In genomic region chr9:111023090-111023489, GRCh38 we compare ENCODE assay signal across 19 cellular contexts. TPM values are rescaled to one million over a fixed set of nuclear protein-coding genes. Genes with fewer than 3 reads are reported as not detected.
DNase-seq lines count a peak whose midpoint lies in the region; ATAC-seq, FAIRE-seq and TF ChIP-seq lines count a peak whose summit lies in the region.
"Had no signal": no experiment of that assay in that cellular context is flagged by ENCODE, and none has a peak within 500 bp of the region (broad histone marks: within the 10 kb centered on the region; RNA-seq: fewer than 3 reads in every experiment).

No MANE protein-coding gene starts in this region.

- WGBS in A549 (ENCODE audit: missing lambda C conversion rate), result 88% methylated on average over 3 of the region's 3 CpGs
- WGBS in K562 (ENCODE audit: insufficient coverage, low coverage, missing lambda C conversion rate), result 3% methylated on average over 3 of the region's 3 CpGs

- no peaks in the 10 kb centered on the region for H3K9me2 ChIP-seq in PC-3 (replicated peaks; ENCODE audit: low read length)

- H3K79me2 ChIP-seq in PC-3 (ENCODE audit: low read length), result peaks cover 94% of the 10 kb centered on the region
- H3K79me2 ChIP-seq in K562 (ENCODE audit: control insufficient read depth, insufficient read depth, low read length), result no peaks in the 10 kb centered on the region

- H3K4me3 ChIP-seq in A549, result no peak overlapping the region
- H3K4me3 ChIP-seq in PC-3 (ENCODE audit: low read length), result no peak overlapping the region
- H3K4me3 ChIP-seq in K562, result no peak overlapping the region
- H3K4me3 ChIP-seq: Peyer's patch had no signal

- BruUV-seq in PC-3 (replicated peaks; lab: Mats Ljungman, UMichigan), result no TSS peak
- no TSS peak for BruUV-seq in K562 (replicated peaks; lab: Mats Ljungman, UMichigan)

- H3F3A ChIP-seq in PC-3 (ENCODE audit: low read length, unreplicated experiment), result peaks cover 7% of the 10 kb centered on the region

- H3K9ac ChIP-seq in PC-3 (ENCODE audit: low read length) (no peak overlapping the region), K562 (ENCODE audit: insufficient read depth in 1 of 2, low read depth in 2 of 2, low read length in 2 of 2) (no peak overlapping the region)

- intact Hi-C loops in PC-3 (cut with micrococcal nuclease), result loop anchor here (5.0 kb wide), 1 partner anchor 274 kb away; no protein-coding TSS in a partner anchor
- intact Hi-C loops in K562 (cut with micrococcal nuclease), result no loop called here

- POLR2A ChIA-PET in A549 (lab: Yijun Ruan, JAX) (no interaction called here), PC-3 (lab: Charles Lee; ENCODE audit: unreplicated experiment) (no interaction called here), K562 (lab: Yijun Ruan, JAX) (no interaction called here)

- no peaks in the 10 kb centered on the region for H3K9me1 ChIP-seq in K562 (ENCODE audit: control insufficient read depth, insufficient read depth, low read length)

- TF ChIP-seq POLR2A in A549 (IDR thresholded peaks at IDR 0.05; ENCODE audit: low read length), result no peak
- TF ChIP-seq POLR2A in K562 (conservative IDR thresholded peaks at IDR 0.05), result no peak

- H3K27ac ChIP-seq in A549, result 0 out of 6 replicates have a peak overlapping the region, but pooled peaks of 1 of the 2 experiments have one; percentile 16
- peak overlapping the region; percentile 33 for H3K27ac ChIP-seq in PC-3 (ENCODE audit: low read length)
- H3K27ac ChIP-seq in K562 (ENCODE audit: extremely low read depth, low read depth, low read length), result no peak overlapping the region
- H3K27ac ChIP-seq: Peyer's patch had no signal

- H2AFZ ChIP-seq in PC-3 (ENCODE audit: low read length) (no peak overlapping the region), K562 (ENCODE audit: low read depth, low read length) (no peak overlapping the region)

- in situ Hi-C loops in KBM-7 (cut with MboI; ENCODE audit: low pct_unique_long_range_greater_than_20kb, low sequenced_read_pairs) (no loop called here), K562 (cut with MboI) (no loop called here)

- H3K4me1 ChIP-seq in A549 (peaks cover 20% of the 10 kb centered on the region; the same call in 2 of the 3 replicates), PC-3 (ENCODE audit: insufficient read depth, low read length) (peaks cover 62% of the 10 kb centered on the region), K562 (replicated peaks in 1 of 2; ENCODE audit: control insufficient read depth in 2 of 2, insufficient read depth in 2 of 2, low read length in 2 of 2) (no peaks in the 10 kb centered on the region)

- ATAC-seq in A549 (no peak), PC-3 (no peak), K562 (no peak), GM18907 (IDR thresholded peaks at IDR 0.05; ENCODE audit: unreplicated experiment) (no peak), HG03095 (IDR thresholded peaks at IDR 0.05; ENCODE audit: unreplicated experiment) (no peak)
- ATAC-seq: SK-N-SH treated with all-trans-retinoic acid at 6 μM for 48 hours had no signal

- H3K36me3 ChIP-seq in PC-3 (ENCODE audit: low read depth, low read length) (peaks cover 18% of the 10 kb centered on the region), K562 (ENCODE audit: control insufficient read depth, insufficient read depth, low read length) (no peaks in the 10 kb centered on the region)
- H3K36me3 ChIP-seq: Peyer's patch had no signal

- FAIRE-seq in A549 (lab: Jason Lieb, UNC) (no peak), K562 (lab: Jason Lieb, UNC) (no peak)

- H3K4me2 ChIP-seq in A549 (no peak overlapping the region), PC-3 (ENCODE audit: low read length) (0 out of 2 replicates have a peak overlapping the region, but pooled peaks have one; percentile 14), K562 (ENCODE audit: insufficient read depth, low read length) (no peak overlapping the region)

- TF ChIP-seq RAD21 in A549 (conservative IDR thresholded peaks at IDR 0.05 in 1 of 2, IDR thresholded peaks at IDR 0.05 in 1 of 2) (no peak), K562 (CRISPR knock-in tag; conservative IDR thresholded peaks at IDR 0.05 in 1 of 2, IDR thresholded peaks at IDR 0.05 in 1 of 2) (no peak)

- no peaks in the 10 kb centered on the region for H3K27me3 ChIP-seq in PC-3 (ENCODE audit: low read length)
- no peaks in the 10 kb centered on the region for H3K27me3 ChIP-seq in K562 (ENCODE audit: control insufficient read depth in 2 of 2, insufficient read depth in 2 of 2, low read length in 2 of 2)
- H3K27me3 ChIP-seq: Peyer's patch had no signal

- H4K20me1 ChIP-seq in PC-3 (ENCODE audit: low read length) (no peaks in the 10 kb centered on the region), K562 (replicated peaks; ENCODE audit: control insufficient read depth, insufficient read depth, low read length) (no peaks in the 10 kb centered on the region)

- TF ChIP-seq EP300 in A549 (IDR thresholded peaks at IDR 0.05) (no peak), K562 (IDR thresholded peaks at IDR 0.05; ENCODE audit: low read length) (no peak)

- DNase-seq in A549 (ENCODE audit: low read depth in 1 of 2, low spot score in 1 of 2) (no peak), KBM-7 (peak; percentile 25), PC-3 (no peak), K562 (ENCODE audit: extremely low read depth in 1 of 4, low spot score in 3 of 4) (no peak), DMS 273 treated with DMSO at 0.1 percent for 48 hours (lab: John Stamatoyannopoulos, UW) (no peak), T1000 (lab: John Stamatoyannopoulos, UW) (no peak)
- DNase-seq: C1 segment of cervical spinal cord; COR-L47; GOT3; NCI-H146; NCI-H2107; NCI-H226; NCI-H526 treated with DMSO at 0.1 percent for 48 hours; NK-92 treated with Interleukin-12 subunit alpha and Interleukin-12 subunit beta, amount 100 ng/mL, for 24 hours; Peyer's patch; Right ventricle myocardium superior had no signal

- CTCF ChIA-PET in A549 (lab: Yijun Ruan, JAX) (no interaction called here), PC-3 (lab: Charles Lee) (no interaction called here), K562 (lab: Yijun Ruan, JAX; ENCODE audit: low intra/inter-chr PET ratio) (no interaction called here)

- H3K9me3 ChIP-seq in A549, result no peaks in the 10 kb centered on the region
- H3K9me3 ChIP-seq in PC-3 (ENCODE audit: low read length), result no peaks in the 10 kb centered on the region
- no peaks in the 10 kb centered on the region for H3K9me3 ChIP-seq in K562 (replicated peaks; ENCODE audit: control insufficient read depth, insufficient read depth, low read depth, low read length)
- H3K9me3 ChIP-seq: Peyer's patch had no signal

- TF ChIP-seq CTCF in A549 (IDR thresholded peaks at IDR 0.05) (no peak), PC-3 (conservative IDR thresholded peaks at IDR 0.05; ENCODE audit: low read depth, low read length) (no peak), K562 (IDR thresholded peaks at IDR 0.05 in 2 of 3, conservative IDR thresholded peaks at IDR 0.05 in 1 of 3; ENCODE audit: insufficient read depth in 2 of 3, low read depth in 1 of 3, low read length in 3 of 3) (no peak)

TF ChIP-seq in A549, 52 proteins besides CTCF, POLR2A, EP300 and RAD21:
- peak; percentile 93 for TF ChIP-seq MAFK (IDR thresholded peaks at IDR 0.05; ENCODE audit: partially characterized antibody)
- TF ChIP-seq FOSL2 (IDR thresholded peaks at IDR 0.05), result no peak
- TF ChIP-seq FOSL2 (CRISPR knock-in tag; IDR thresholded peaks at IDR 0.05), result no peak

TF ChIP-seq in K562, 482 proteins besides CTCF, POLR2A, EP300 and RAD21:
- TF ChIP-seq MAFK (IDR thresholded peaks at IDR 0.05; ENCODE audit: low read length) (peak; percentile 50; the same call in 1 of the 2 replicates), C11orf30 (IDR thresholded peaks at IDR 0.05; ENCODE audit: low read depth) (peak; percentile 63; the same call in 1 of the 2 replicates), ZNF316 (IDR thresholded peaks at IDR 0.05) (peak; percentile 82), ELF4 (CRISPR knock-in tag; IDR thresholded peaks at IDR 0.05) (no peak), MAFG (tag; conservative IDR thresholded peaks at IDR 0.05) (peak; percentile 59), MAFF (IDR thresholded peaks at IDR 0.05; ENCODE audit: low read length) (peak; percentile 50), ZNF277 (CRISPR knock-in tag; IDR thresholded peaks at IDR 0.05; ENCODE audit: borderline replicate concordance) (no peak), ZNF780A (CRISPR knock-in tag; IDR thresholded peaks at IDR 0.05) (no peak)

RNA-seq across cellular contexts. Expression of gene LPAR1, which starts 15.2 kb away (rescaled TPM):
- polyA plus RNA-seq in A549 (2011; rRNA removed) (33.7 and 40.1 TPM in 2 replicates), A549 (2017; fragmentation: RNase III; extraction: RNeasy Plus Mini Kit Qiagen cat#74134 plus additional on column Dnase treatment) (14.9 to 15.8 TPM (median 15.8 TPM) in 3 replicates), K562 (2011; rRNA removed) (not detected in 2 replicates), K562 (2014; fragmentation: Illumina TruSeq; extraction: Trizol) (not detected in 2 replicates), K562 (2014; fragmentation: Nextera tagmentation; extraction: Ambion mirVana) (not detected), K562 (2014; rRNA removed) (not detected in 2 replicates)
- polyA plus RNA-seq in A549 (2012; cell fraction: cytosol; rRNA removed), result 14.1 and 17.6 TPM in 2 replicates
- polyA plus RNA-seq in A549 (2012; cell fraction: nucleus; rRNA removed), result 13.1 and 14.5 TPM in 2 replicates
- polyA minus RNA-seq in A549 (2011; rRNA and poly(A)+ RNA removed), result 112 and 160 TPM in 2 replicates
- total RNA-seq in PC-3 (2014; rRNA removed) (67.9 and 75.0 TPM in 2 replicates), K562 (2014; rRNA removed) (not detected in 2 replicates), K562 (2014; rRNA removed; fragmentation: Illumina TruSeq; extraction: Trizol) (not detected in 2 replicates), K562 (2015; rRNA removed; fragmentation: Illumina TruSeq; extraction: Trizol) (not detected in 2 replicates), K562 (2021) (0.09 and 0.13 TPM in 2 replicates)
- not detected in 2 replicates for total RNA-seq in K562 (2011; cell fraction: chromatin; rRNA removed; ENCODE audit: low replicate concordance)
- not detected in 2 replicates for total RNA-seq in K562 (2011; cell fraction: nucleolus; rRNA removed)
- not detected in 2 replicates for total RNA-seq in K562 (2011; cell fraction: nucleoplasm; rRNA removed)
- not detected in 2 replicates for polyA plus RNA-seq in K562 (2011; cell fraction: cytosol; rRNA removed)
- polyA plus RNA-seq in K562 (2011; cell fraction: nucleus; rRNA removed), result not detected in 2 replicates
- not detected in 2 replicates for polyA plus RNA-seq in K562 (2012)
- polyA minus RNA-seq in K562 (2011; rRNA and poly(A)+ RNA removed), result not detected in 2 replicates
- polyA minus RNA-seq in K562 (2011; cell fraction: cytosol; rRNA and poly(A)+ RNA removed), result not detected in 2 replicates
- polyA minus RNA-seq in K562 (2011; cell fraction: nucleus; rRNA and poly(A)+ RNA removed), result not detected in 2 replicates

Comparison
In these comparisons a context has a peak if more than half of its experiments do, and no peak if none do; other contexts are left out.
1. RNA of gene LPAR1, which starts 15.2 kb away (total RNA-seq): 67.9 to 75.0 TPM in PC-3; 0.09 to 0.13 TPM in K562; every median in the first group is over 10 times any median in the second.
2. Of the 35 proteins assayed by ChIP-seq in both K562 and A549: peak only in K562: none; only in A549: none; in both: MAFK; in neither: 34.